In the genomic region with DNA sequence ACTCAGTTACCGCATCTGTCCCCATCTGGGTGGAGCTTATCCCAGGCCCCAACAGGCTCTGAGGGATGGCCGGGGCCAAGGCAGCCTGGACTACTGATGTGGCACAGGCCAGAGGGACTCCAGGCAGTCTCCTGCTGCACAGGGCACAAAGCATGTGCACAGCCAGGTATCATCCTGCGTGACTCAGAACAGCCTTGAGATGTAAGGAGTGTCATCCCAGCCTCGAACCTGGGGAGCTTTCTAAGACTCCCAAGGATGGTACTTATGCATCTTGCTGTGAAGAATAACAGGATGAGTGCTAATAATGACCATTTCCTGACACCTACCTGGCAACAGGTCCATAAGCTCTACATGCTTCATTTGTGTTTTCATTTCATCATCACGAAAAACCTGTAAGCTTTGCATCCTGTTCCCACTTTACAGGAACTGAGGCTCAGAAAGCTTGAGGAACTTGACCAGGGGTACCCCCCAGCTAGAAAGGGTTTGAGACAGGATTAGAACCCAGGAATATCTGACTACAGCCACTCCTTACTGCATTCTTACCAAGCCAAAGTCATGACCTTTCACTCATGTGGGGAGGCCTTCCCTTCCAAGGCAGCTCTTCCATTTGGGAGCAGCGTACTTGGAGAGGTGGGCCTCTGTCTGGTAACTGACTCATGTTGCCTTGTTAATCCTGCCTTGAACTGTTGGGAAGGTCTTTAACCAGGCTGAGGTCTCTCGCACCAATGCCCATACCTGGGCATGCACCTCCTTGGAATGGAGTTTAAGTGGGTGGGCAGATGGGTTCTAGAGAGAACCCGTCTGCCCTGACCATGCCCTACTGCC, we compare ENCODE assay signal across 8 cellular contexts. TPM values are rescaled to one million over a fixed set of nuclear protein-coding genes. Genes with fewer than 3 reads are reported as not detected.
DNase-seq lines count a peak whose midpoint lies in the region; ATAC-seq and TF ChIP-seq lines count a peak whose summit lies in the region.

No MANE protein-coding gene starts in this region.

- peaks cover 5% of the 10 kb centered on the region for H3K4me1 ChIP-seq in CD4-positive, CD25-positive, alpha-beta regulatory T cell (ENCODE audit: control insufficient read depth, insufficient read depth, low read length, poor library complexity, severe bottlenecking)
- peaks cover 0 to 5% of the 10 kb centered on the region in 2 donors for H3K4me1 ChIP-seq in adrenal gland (replicated peaks in 1 of 2)

- peak overlapping the region; percentile 56 to 88 (median 75) for H3K27ac Mint-ChIP-seq in CD4-positive, CD25-positive, alpha-beta regulatory T cell

- peak overlapping the region; percentile 20 for H3K27ac ChIP-seq in CD4-positive, CD25-positive, alpha-beta regulatory T cell (ENCODE audit: insufficient read depth, low read length, poor library complexity, severe bottlenecking)
- peak overlapping the region in 2 of 5 donors; percentile 73 to 81 for H3K27ac ChIP-seq in adrenal gland

- H3K9me3 Mint-ChIP-seq in CD4-positive, CD25-positive, alpha-beta regulatory T cell = no peaks in the 10 kb centered on the region

- H3K9me3 ChIP-seq in CD4-positive, CD25-positive, alpha-beta regulatory T cell (ENCODE audit: control insufficient read depth in 2 of 2, low read length in 2 of 2) = no peaks in the 10 kb centered on the region
- no peaks in the 10 kb centered on the region for H3K9me3 ChIP-seq in adrenal gland (replicated peaks in 1 of 3)

- peak overlapping the region; percentile 7 for H3K4me3 ChIP-seq in CD4-positive, CD25-positive, alpha-beta regulatory T cell (ENCODE audit: low read depth, low read length)
- H3K4me3 ChIP-seq in adrenal gland = peak overlapping the region in 1 of 4 donors; percentile 79

- peak overlapping the region; percentile 87 to 92 (median 90) for H3K4me3 Mint-ChIP-seq in CD4-positive, CD25-positive, alpha-beta regulatory T cell

- TF ChIP-seq CTCF in adrenal gland (IDR thresholded peaks at IDR 0.05) = no peak

- H3K4me1 Mint-ChIP-seq in CD4-positive, CD25-positive, alpha-beta regulatory T cell = peaks cover 9 to 25% (median 18%) of the 10 kb centered on the region in 4 donors

- no peaks in the 10 kb centered on the region for H3K36me3 ChIP-seq in CD4-positive, CD25-positive, alpha-beta regulatory T cell (ENCODE audit: control insufficient read depth, insufficient read depth, low read length)
- no peaks in the 10 kb centered on the region for H3K36me3 ChIP-seq in adrenal gland (replicated peaks in 1 of 2)

- ATAC-seq in CD4-positive, CD25-positive, alpha-beta regulatory T cell (ENCODE audit: low read depth in 2 of 2) = peak in 1 of 2 donors; percentile 3
- peak; percentile 9 for ATAC-seq in HG02870 (IDR thresholded peaks at IDR 0.05; ENCODE audit: unreplicated experiment)
- peak; percentile 41 for ATAC-seq in left lobe of liver
- no peak for ATAC-seq in GM18870 (IDR thresholded peaks at IDR 0.05; ENCODE audit: unreplicated experiment)
- no peak for ATAC-seq in HG03565 (IDR thresholded peaks at IDR 0.05; ENCODE audit: unreplicated experiment)

- intact Hi-C loops in adrenal gland (cut with DNase I) = no loop called here

- WGBS in adrenal gland, 4 donors = 61 to 70% (median 63%) methylated on average over 5 to 8 of the region's 8 CpGs

- no peaks in the 10 kb centered on the region for H3K27me3 ChIP-seq in CD4-positive, CD25-positive, alpha-beta regulatory T cell (ENCODE audit: control insufficient read depth, insufficient read depth, low read length)
- no peaks in the 10 kb centered on the region for H3K27me3 ChIP-seq in adrenal gland

- H3K36me3 Mint-ChIP-seq in CD4-positive, CD25-positive, alpha-beta regulatory T cell = peaks cover 8% of the 10 kb centered on the region

- peak in 1 of 3 donors; percentile 26 for DNase-seq in CD4-positive, CD25-positive, alpha-beta regulatory T cell
- peak in 5 of 7 donors; percentile 24 to 61 (median 31) for DNase-seq in adrenal gland
- no peak for DNase-seq in left lobe of liver (ENCODE audit: low spot score)
- no peak for DNase-seq in COLO829 (ENCODE audit: low spot score)
- no peak for DNase-seq in stimulated activated CD4-positive, alpha-beta T cell treated with anti-CD3 and anti-CD28 coated beads, Interleukin-2, amount 100 ng/mL, for 48 hours

- no peak for TF ChIP-seq POLR2A in adrenal gland (IDR thresholded peaks at IDR 0.05)

- H3K27me3 Mint-ChIP-seq in CD4-positive, CD25-positive, alpha-beta regulatory T cell = peaks cover 10% of the 10 kb centered on the region

RNA-seq across cellular contexts. Expression of gene TRIB3, which starts 1.9 kb away (rescaled TPM):
- total RNA-seq in CD4-positive, CD25-positive, alpha-beta regulatory T cell = 6.0 TPM
- polyA plus RNA-seq in CD4-positive, CD25-positive, alpha-beta regulatory T cell = 10 to 100 TPM; 15.0 to 22.6 (median 19.6) TPM
- 10 to 100 TPM in 4 of 8 donors, 1 to 10 TPM in 4; 6.4 to 39.7 (median 11.0) TPM for total RNA-seq in adrenal gland
- polyA plus RNA-seq in adrenal gland = 10 to 100 TPM in 1 of 3 donors, 1 to 10 TPM in 2; 4.3 to 10.8 (median 5.3) TPM
- total RNA-seq in left lobe of liver = 18.3 TPM

RNA-seq across cellular contexts. Expression of gene RBCK1, which starts 25.6 kb away (rescaled TPM):
- 93.9 TPM for total RNA-seq in CD4-positive, CD25-positive, alpha-beta regulatory T cell
- 100 to 1,000 TPM in 1 of 4 donors, 10 to 100 TPM in 3; 87.5 to 115 (median 91.8) TPM for polyA plus RNA-seq in CD4-positive, CD25-positive, alpha-beta regulatory T cell
- total RNA-seq in adrenal gland (100 to 1,000 TPM in 6 of 8 donors, 10 to 100 TPM in 2; 79.4 to 163 (median 128) TPM), left lobe of liver (73.9 TPM)
- 100 to 1,000 TPM in 2 of 3 donors, 10 to 100 TPM in 1; 82.9 to 339 (median 253) TPM for polyA plus RNA-seq in adrenal gland

RNA-seq across cellular contexts. Expression of gene NRSN2, which starts 35.6 kb away (rescaled TPM):
- 1.5 TPM for total RNA-seq in CD4-positive, CD25-positive, alpha-beta regulatory T cell
- polyA plus RNA-seq in CD4-positive, CD25-positive, alpha-beta regulatory T cell = 1 to 10 TPM in 2 of 4 donors, under 1 TPM in 1, not detected in 1; 0.52 to 1.5 (median 1.1) TPM
- 100 to 1,000 TPM in 2 of 8 donors, 10 to 100 TPM in 6; 45.5 to 146 (median 82.1) TPM for total RNA-seq in adrenal gland
- 100 to 1,000 TPM in 2 of 3 donors, 10 to 100 TPM in 1; 70.0 to 263 (median 249) TPM for polyA plus RNA-seq in adrenal gland
- 3.1 TPM for total RNA-seq in left lobe of liver

RNA-seq across cellular contexts. Expression of gene SOX12, which starts 57.2 kb away (rescaled TPM):
- 4.9 TPM for total RNA-seq in CD4-positive, CD25-positive, alpha-beta regulatory T cell
- under 1 TPM; 0.29 to 0.44 (median 0.38) TPM for polyA plus RNA-seq in CD4-positive, CD25-positive, alpha-beta regulatory T cell
- 10 to 100 TPM in 6 of 8 donors, 1 to 10 TPM in 2; 8.8 to 38.8 (median 13.9) TPM for total RNA-seq in adrenal gland
- polyA plus RNA-seq in adrenal gland = 10 to 100 TPM in 1 of 3 donors, 1 to 10 TPM in 2; 2.0 to 12.8 (median 5.4) TPM
- 5.6 TPM for total RNA-seq in left lobe of liver

Comparison
In these comparisons a context has a peak if more than half of its experiments do, and no peak if none do; other contexts are left out.
1. ATAC-seq: peak in HG02870 (single experiment) and left lobe of liver (single experiment); none in GM18870 (single experiment) and HG03565 (single experiment).
2. DNase-seq: peak in adrenal gland (5 of 7); none in left lobe of liver (single experiment), COLO829 (single experiment) and stimulated activated CD4-positive, alpha-beta T cell treated with anti-CD3 and anti-CD28 coated beads, Interleukin-2, amount 100 ng/mL, for 48 hours (0 of 2).
3. RNA of gene NRSN2, which starts 35.6 kb away (total RNA-seq): 45.5 to 146 TPM in adrenal gland; 3.1 TPM in left lobe of liver (single experiment) and 1.5 TPM in CD4-positive, CD25-positive, alpha-beta regulatory T cell (single experiment); every median in the first group is over 10 times any median in the second.